Comparison of ENCODE assay signal across 28 cellular contexts in genomic region chr14:70280931-70281330, GRCh38.
"Had no signal": no experiment of that assay in that cellular context is flagged by ENCODE, and none has a peak within 500 bp of the region (broad histone marks: within the 10 kb centered on the region; RNA-seq: fewer than 3 reads in every experiment).

No MANE protein-coding gene starts in this region.

- H3K27me3 ChIP-seq: neural progenitor cell, ovary, right lobe of liver, sigmoid colon, stomach, thyroid gland, tibial nerve, uterus had no signal

- H3K9me3 ChIP-seq: ovary, psoas muscle, right lobe of liver, sigmoid colon, stomach, thoracic aorta, thyroid gland, tibial nerve, upper lobe of right lung, uterus had no signal

- H3K4me3 Mint-ChIP-seq: natural killer cell; nephron; neural progenitor cell; stimulated activated effector memory CD8-positive, alpha-beta T cell treated with anti-CD3 and anti-CD28 coated beads, Interleukin-12 subunit alpha, Interleukin-12 subunit beta, amount 100 ng/mL, for 72 hours; stimulated activated naive B cell treated with anti-CD40 and anti-IgM and Interleukin-4, amounts not matched to agents 10 μg/mL and 1 μg/mL and 100 μg/mL, for 72 hours; stimulated activated naive CD8-positive, alpha-beta T cell treated with anti-CD3 and anti-CD28 coated beads, Interleukin-15, Interleukin-2, amounts not matched to agents 100 ng/mL and 50 ng/mL, for 24 hours; type B pancreatic cell had no signal

- H3K4me2 ChIP-seq: neural progenitor cell had no signal

- H3K4me1 ChIP-seq: parathyroid adenoma, psoas muscle, right lobe of liver, sigmoid colon, stomach, thyroid gland, tibial nerve, upper lobe of right lung, uterus had no signal

- DNase-seq: natural killer cell; occipital lobe; ovary; posterior cingulate gyrus; psoas muscle; right cardiac atrium; right lobe of liver; sigmoid colon; small intestine; stimulated activated CD4-positive, alpha-beta T cell treated with anti-CD3 and anti-CD28 coated beads, Interleukin-15, amount 100 ng/mL, for 24 hours; stimulated activated CD4-positive, alpha-beta T cell treated with anti-CD3 and anti-CD28 coated beads, Interleukin-2, amount 100 ng/mL, for 24 hours; stimulated activated CD4-positive, alpha-beta T cell treated with anti-CD3 and anti-CD28 coated beads, Interleukin-2, amount 100 ng/mL, for 48 hours; stimulated activated CD4-positive, alpha-beta T cell treated with anti-CD3 and anti-CD28 coated beads, Interleukin-4, amount 100 ng/mL, for 24 hours; stimulated activated naive B cell treated with anti-CD40 and anti-IgM and Interleukin-4, amounts not matched to agents 10 μg/mL and 1 μg/mL and 100 μg/mL, for 72 hours; stimulated activated naive CD4-positive, alpha-beta T cell treated with Interleukin-2 at 50 U/mL for 16 hours; stomach; thyroid gland; upper lobe of right lung; uterus had no signal

- H3K79me2 ChIP-seq: parathyroid adenoma had no signal

- H3K4me1 Mint-ChIP-seq: natural killer cell; nephron; stimulated activated effector memory CD8-positive, alpha-beta T cell treated with anti-CD3 and anti-CD28 coated beads, Interleukin-12 subunit alpha, Interleukin-12 subunit beta, amount 100 ng/mL, for 72 hours had no signal

- H3K36me3 ChIP-seq: neural progenitor cell, ovary, right lobe of liver, sigmoid colon, stomach, thoracic aorta, thyroid gland, tibial nerve, upper lobe of right lung, uterus had no signal

- FAIRE-seq: small intestine had no signal

- H2AFZ ChIP-seq: neural progenitor cell, parathyroid adenoma had no signal

- H3K9ac ChIP-seq: neural progenitor cell, parathyroid adenoma had no signal

- H3K27ac Mint-ChIP-seq: natural killer cell; nephron; neural progenitor cell; progenitor cell of endocrine pancreas; stimulated activated effector memory CD8-positive, alpha-beta T cell treated with anti-CD3 and anti-CD28 coated beads, Interleukin-12 subunit alpha, Interleukin-12 subunit beta, amount 100 ng/mL, for 72 hours; stimulated activated naive B cell treated with anti-CD40 and anti-IgM and Interleukin-4, amounts not matched to agents 10 μg/mL and 1 μg/mL and 100 μg/mL, for 72 hours; stimulated activated naive CD8-positive, alpha-beta T cell treated with anti-CD3 and anti-CD28 coated beads, Interleukin-15, Interleukin-2, amounts not matched to agents 100 ng/mL and 50 ng/mL, for 24 hours; type B pancreatic cell had no signal

- H3K36me3 Mint-ChIP-seq: natural killer cell; neural progenitor cell; stimulated activated effector memory CD8-positive, alpha-beta T cell treated with anti-CD3 and anti-CD28 coated beads, Interleukin-12 subunit alpha, Interleukin-12 subunit beta, amount 100 ng/mL, for 72 hours; stimulated activated naive B cell treated with anti-CD40 and anti-IgM and Interleukin-4, amounts not matched to agents 10 μg/mL and 1 μg/mL and 100 μg/mL, for 72 hours; type B pancreatic cell had no signal

- H3K4me3 ChIP-seq: neural progenitor cell, ovary, psoas muscle, right lobe of liver, sigmoid colon, stomach, thoracic aorta, thyroid gland, tibial nerve, upper lobe of right lung, uterus had no signal

- H3K27ac ChIP-seq: neural progenitor cell, ovary, parathyroid adenoma, psoas muscle, right lobe of liver, sigmoid colon, stomach, thoracic aorta, thyroid gland, tibial nerve, upper lobe of right lung, uterus had no signal

- H3K9me3 Mint-ChIP-seq: natural killer cell; nephron; neural progenitor cell; stimulated activated effector memory CD8-positive, alpha-beta T cell treated with anti-CD3 and anti-CD28 coated beads, Interleukin-12 subunit alpha, Interleukin-12 subunit beta, amount 100 ng/mL, for 72 hours; stimulated activated naive B cell treated with anti-CD40 and anti-IgM and Interleukin-4, amounts not matched to agents 10 μg/mL and 1 μg/mL and 100 μg/mL, for 72 hours; stimulated activated naive CD8-positive, alpha-beta T cell treated with anti-CD3 and anti-CD28 coated beads, Interleukin-15, Interleukin-2, amounts not matched to agents 100 ng/mL and 50 ng/mL, for 24 hours; type B pancreatic cell had no signal
